ENCODE assay signal across 15 cellular contexts in the genomic region with DNA sequence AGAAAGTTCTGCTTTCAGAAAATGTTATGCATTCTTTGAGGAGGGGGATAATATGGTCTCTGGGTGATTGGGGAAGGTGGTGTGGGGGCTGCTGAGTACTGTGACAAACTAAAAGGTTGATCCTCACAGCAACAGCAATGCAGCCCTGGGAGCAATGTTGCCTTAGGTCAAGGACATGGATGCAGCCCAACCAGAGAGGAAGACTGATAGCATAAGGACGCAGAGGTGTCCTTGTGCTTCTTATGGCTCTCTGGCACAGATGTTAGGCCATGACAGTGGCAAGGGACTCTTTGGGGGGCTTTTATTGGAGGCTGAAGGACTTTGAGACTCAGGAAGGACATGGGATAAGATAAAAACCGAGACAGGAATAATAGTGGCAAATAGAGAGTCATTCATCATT.
DNase-seq lines count a peak whose midpoint lies in the region; ATAC-seq and TF ChIP-seq lines count a peak whose summit lies in the region.
"Had no signal": no experiment of that assay in that cellular context is flagged by ENCODE, and none has a peak within 500 bp of the region (broad histone marks: within the 10 kb centered on the region; RNA-seq: fewer than 3 reads in every experiment).

No MANE protein-coding gene starts in this region.

- H3K4me1 ChIP-seq in Panc1 (ENCODE audit: control insufficient read depth, insufficient read depth, low read length) (peaks cover 8% of the 10 kb centered on the region), trophoblast cell (ENCODE audit: control insufficient read depth in 1 of 2, insufficient read depth in 2 of 2, low read length in 2 of 2) (peaks cover 13 to 18% of the 10 kb centered on the region in 2 experiments)
- H3K4me1 ChIP-seq: A549 had no signal

- no peak overlapping the region for H2AFZ ChIP-seq in trophoblast cell (ENCODE audit: insufficient read depth, low read length, poor library complexity)

- peak overlapping the region; percentile 11 for H4K91ac ChIP-seq in trophoblast cell (ENCODE audit: low read depth, low read length)

- no peak overlapping the region for H2AK5ac ChIP-seq in trophoblast cell (ENCODE audit: low read length)

- no TSS peak for BruUV-seq in Panc1 (replicated peaks; lab: Mats Ljungman, UMichigan)

- in situ Hi-C loops in Panc1 (cut with HindIII; ENCODE audit: low pct_unique_long_range_greater_than_20kb, low sequenced_read_pairs) = no loop called here

- H2BK120ac ChIP-seq in trophoblast cell (ENCODE audit: insufficient read depth, low read length, poor library complexity) = no peak overlapping the region

- H3K79me2 ChIP-seq in trophoblast cell (ENCODE audit: control insufficient read depth, insufficient read depth, low read length, poor library complexity) = no peaks in the 10 kb centered on the region

- no peak overlapping the region for H3K4ac ChIP-seq in trophoblast cell (ENCODE audit: low read depth, low read length)

- no peak for TF ChIP-seq CTCF in Panc1 (IDR thresholded peaks at IDR 0.05)

- CTCF ChIA-PET in Panc1 (lab: Charles Lee) = no interaction called here

- peaks cover 5% of the 10 kb centered on the region for H3K79me1 ChIP-seq in trophoblast cell (ENCODE audit: low read length)

- H4K12ac ChIP-seq in trophoblast cell (ENCODE audit: low read depth, low read length) = no peak overlapping the region

- no peak overlapping the region for H4K8ac ChIP-seq in trophoblast cell (ENCODE audit: low read depth, low read length)

- no peak overlapping the region for H3K23ac ChIP-seq in trophoblast cell (ENCODE audit: low read length)

- peak; percentile 46 for ATAC-seq in Right ventricle myocardium inferior
- ATAC-seq in left cardiac atrium = no peak
- ATAC-seq in Panc1 = no peak
- ATAC-seq: A549 had no signal

- WGBS in trophoblast cell (ENCODE audit: extremely low coverage, insufficient coverage, insufficient read length) = no CpG with 5 or more reads among the region's 2 CpGs

- H3K9me3 ChIP-seq in Panc1 (ENCODE audit: control insufficient read depth, insufficient read depth, low read depth, low read length) (no peaks in the 10 kb centered on the region), trophoblast cell (ENCODE audit: insufficient read depth, low read depth, low read length) (no peaks in the 10 kb centered on the region)
- H3K9me3 ChIP-seq: A549, Caco-2 had no signal

- H3K14ac ChIP-seq in trophoblast cell (ENCODE audit: low read length) = no peak overlapping the region

- no peak overlapping the region for H3K9ac ChIP-seq in trophoblast cell (ENCODE audit: low read length)

- H3K27me3 ChIP-seq in Panc1 (ENCODE audit: control insufficient read depth, insufficient read depth, low read length) (no peaks in the 10 kb centered on the region), trophoblast cell (ENCODE audit: insufficient read depth, low read length) (no peaks in the 10 kb centered on the region)

- H2BK12ac ChIP-seq in trophoblast cell (ENCODE audit: low read length) = no peak overlapping the region

- no peak overlapping the region for H2BK5ac ChIP-seq in trophoblast cell (ENCODE audit: low read depth, low read length, poor library complexity)

- H3K36me3 ChIP-seq in Panc1 (ENCODE audit: control insufficient read depth, insufficient read depth, low read length) (no peaks in the 10 kb centered on the region), trophoblast cell (ENCODE audit: control insufficient read depth in 1 of 2, insufficient read depth in 2 of 2, low read length in 2 of 2) (no peaks in the 10 kb centered on the region)

- H3K27ac ChIP-seq in Panc1 (ENCODE audit: low read length) = peak overlapping the region; percentile 42; the same call in 1 of the 2 replicates
- no peak overlapping the region for H3K27ac ChIP-seq in trophoblast cell (ENCODE audit: low read depth, low read length)
- H3K27ac ChIP-seq: 22Rv1, C4-2B had no signal

- intact Hi-C loops in Right ventricle myocardium inferior (cut with DNase I) (no loop called here), left cardiac atrium (cut with DNase I) (no loop called here), Panc1 (cut with micrococcal nuclease; ENCODE audit: unreplicated experiment) (no loop called here)

- POLR2A ChIA-PET in Panc1 (lab: Charles Lee) = no interaction called here

- no peak overlapping the region for H3K4me2 ChIP-seq in trophoblast cell (ENCODE audit: low read length)
- H3K4me2 ChIP-seq: A549 had no signal

- no peak for DNase-seq in Right ventricle myocardium inferior (ENCODE audit: missing footprints)
- no peak for DNase-seq in left cardiac atrium
- DNase-seq in ELF-1 (ENCODE audit: low read depth, low spot score) = peak; percentile 28
- DNase-seq in Panc1 (ENCODE audit: low read depth, low spot score) = no peak
- no peak for DNase-seq in trophoblast cell
- DNase-seq in hypothalamus (lab: John Stamatoyannopoulos, UW) = no peak
- DNase-seq in NCI-H2196 (lab: John Stamatoyannopoulos, UW; ENCODE audit: unreplicated experiment) = no peak
- DNase-seq: AML-193; Caco-2; CD4-positive, alpha-beta T cell; DMS79; GF-D8 had no signal

- no peak overlapping the region for H3K18ac ChIP-seq in trophoblast cell (ENCODE audit: low read length)

- H3K4me3 ChIP-seq in Panc1 (ENCODE audit: low read depth in 2 of 2, low read length in 2 of 2) = no peak overlapping the region
- H3K4me3 ChIP-seq in trophoblast cell (ENCODE audit: low read depth, low read length) = no peak overlapping the region
- H3K4me3 ChIP-seq: A549 had no signal
